2 cellular contexts compared by ENCODE assay signal in genomic region chr1:19920132-19920710, GRCh38.
TF ChIP-seq lines count a peak whose summit lies in the region.

No MANE protein-coding gene starts in this region.

TF ChIP-seq in IMR-90, 13 proteins besides CTCF, POLR2A, EP300 and RAD21:
- no peak for TF ChIP-seq NFE2L2 (IDR thresholded peaks at IDR 0.05; ENCODE audit: low read depth, low read length)
- TF ChIP-seq CEBPB (IDR thresholded peaks at IDR 0.05; ENCODE audit: low read depth, low read length) = no peak
- TF ChIP-seq RCOR1 (IDR thresholded peaks at IDR 0.05; ENCODE audit: insufficient replicate concordance, low read length) = no peak
- no peak for TF ChIP-seq ELK1 (IDR thresholded peaks at IDR 0.05; ENCODE audit: borderline replicate concordance, low read depth, low read length)

TF ChIP-seq in H1, 55 proteins besides CTCF, POLR2A, EP300 and RAD21:
- TF ChIP-seq SRF (IDR thresholded peaks at IDR 0.05; ENCODE audit: low read depth, low read length) (no peak), SUZ12 (IDR thresholded peaks at IDR 0.05; ENCODE audit: low read length) (no peak), RNF2 (IDR thresholded peaks at IDR 0.05; ENCODE audit: borderline replicate concordance, low read depth, low read length, missing control alignments, poor library complexity, severe bottlenecking) (no peak), NANOG (IDR thresholded peaks at IDR 0.05; ENCODE audit: insufficient read depth, low read depth, low read length, poor library complexity, severe bottlenecking) (no peak), TAF1 (IDR thresholded peaks at IDR 0.05; ENCODE audit: low read depth, low read length) (no peak), RXRA (IDR thresholded peaks at IDR 0.05; ENCODE audit: insufficient read depth, low read depth, low read length) (no peak), CHD2 (IDR thresholded peaks at IDR 0.05; ENCODE audit: low read length) (no peak), MAFK (IDR thresholded peaks at IDR 0.05; ENCODE audit: low read depth, low read length) (no peak), BRCA1 (IDR thresholded peaks at IDR 0.05; ENCODE audit: low read depth, low read length) (no peak), JUND (IDR thresholded peaks at IDR 0.05; ENCODE audit: low read length) (no peak), GABPA (IDR thresholded peaks at IDR 0.05; ENCODE audit: borderline replicate concordance, insufficient read depth, low read length) (no peak), CBX5 (IDR thresholded peaks at IDR 0.05; ENCODE audit: low read depth, low read length) (no peak), JUN (IDR thresholded peaks at IDR 0.05; ENCODE audit: low read depth, low read length) (no peak), TAF7 (optimal IDR thresholded peaks at IDR 0.05; ENCODE audit: borderline replicate concordance, low read depth, low read length) (no peak), CBX8 (IDR thresholded peaks at IDR 0.05; ENCODE audit: borderline replicate concordance, low read depth, low read length) (no peak), SP4 (IDR thresholded peaks at IDR 0.05; ENCODE audit: low read length) (no peak), EZH2 (IDR thresholded peaks at IDR 0.05; ENCODE audit: low read depth, low read length, severe bottlenecking) (no peak), HDAC6 (IDR thresholded peaks at IDR 0.05; ENCODE audit: low read depth, low read length) (no peak), SIN3A (conservative IDR thresholded peaks at IDR 0.05 in 1 of 2, IDR thresholded peaks at IDR 0.05 in 1 of 2; ENCODE audit: low read depth in 1 of 2, low read length in 2 of 2) (no peak), ASH2L (IDR thresholded peaks at IDR 0.05; ENCODE audit: low read length) (no peak)
